In genomic region chr11:46389450-46390330, GRCh38 we compare ENCODE assay signal across 1 cellular context.
TF ChIP-seq lines count a peak whose summit lies in the region.

No MANE protein-coding gene starts in this region.

TF ChIP-seq in HEK293, 187 proteins besides CTCF, POLR2A, EP300 and RAD21 (continued from another document):
- TF ChIP-seq ZBTB11 (tag by site-specific recombination; conservative IDR thresholded peaks at IDR 0.05; ENCODE audit: low read depth) (no peak), ZSCAN18 (tag by site-specific recombination; IDR thresholded peaks at IDR 0.05) (no peak), ZNF600 (tag by site-specific recombination; IDR thresholded peaks at IDR 0.05) (0 out of 2 replicates have a peak, but pooled peaks have one; percentile 60), ATF2 (tag by site-specific recombination; IDR thresholded peaks at IDR 0.05; ENCODE audit: low read depth) (no peak), ZNF664 (tag by site-specific recombination; IDR thresholded peaks at IDR 0.05) (no peak), SP2 (tag by site-specific recombination; IDR thresholded peaks at IDR 0.05) (peak; percentile 63), ZNF621 (tag by site-specific recombination; IDR thresholded peaks at IDR 0.05) (no peak), MYNN (tag by site-specific recombination; IDR thresholded peaks at IDR 0.05; ENCODE audit: borderline replicate concordance) (no peak), GLI2 (tag by site-specific recombination; IDR thresholded peaks at IDR 0.05; ENCODE audit: borderline replicate concordance, low read depth) (no peak), ZNF670 (tag by site-specific recombination; IDR thresholded peaks at IDR 0.05; ENCODE audit: low read depth) (no peak), ZNF10 (tag by site-specific recombination; IDR thresholded peaks at IDR 0.05) (no peak), SALL2 (tag by site-specific recombination; IDR thresholded peaks at IDR 0.05; ENCODE audit: borderline replicate concordance) (no peak), ZBTB44 (tag by site-specific recombination; IDR thresholded peaks at IDR 0.05) (no peak), ZNF26 (tag by site-specific recombination; IDR thresholded peaks at IDR 0.05) (no peak), ZNF350 (tag by site-specific recombination; IDR thresholded peaks at IDR 0.05) (no peak), ZBTB10 (tag by site-specific recombination; IDR thresholded peaks at IDR 0.05) (peak; percentile 71; the same call in 1 of the 2 replicates), ZBTB26 (tag by site-specific recombination; optimal IDR thresholded peaks at IDR 0.05) (peak; percentile 92), ZBTB7A (tag by site-specific recombination; IDR thresholded peaks at IDR 0.05; ENCODE audit: low read depth) (no peak), AEBP2 (tag by site-specific recombination; IDR thresholded peaks at IDR 0.05; ENCODE audit: borderline replicate concordance) (no peak), KLF1 (tag by site-specific recombination; IDR thresholded peaks at IDR 0.05) (peak; percentile 42; the same call in 1 of the 2 replicates), ZNF16 (tag by site-specific recombination; IDR thresholded peaks at IDR 0.05; ENCODE audit: low read depth) (no peak), ZNF549 (tag by site-specific recombination; IDR thresholded peaks at IDR 0.05) (no peak), ZNF571 (tag by site-specific recombination; IDR thresholded peaks at IDR 0.05) (no peak)
TF ChIP-seq in HEK293: peak in this region for 42.
